Comparison of ENCODE assay signal across 8 cellular contexts in the genomic region with DNA sequence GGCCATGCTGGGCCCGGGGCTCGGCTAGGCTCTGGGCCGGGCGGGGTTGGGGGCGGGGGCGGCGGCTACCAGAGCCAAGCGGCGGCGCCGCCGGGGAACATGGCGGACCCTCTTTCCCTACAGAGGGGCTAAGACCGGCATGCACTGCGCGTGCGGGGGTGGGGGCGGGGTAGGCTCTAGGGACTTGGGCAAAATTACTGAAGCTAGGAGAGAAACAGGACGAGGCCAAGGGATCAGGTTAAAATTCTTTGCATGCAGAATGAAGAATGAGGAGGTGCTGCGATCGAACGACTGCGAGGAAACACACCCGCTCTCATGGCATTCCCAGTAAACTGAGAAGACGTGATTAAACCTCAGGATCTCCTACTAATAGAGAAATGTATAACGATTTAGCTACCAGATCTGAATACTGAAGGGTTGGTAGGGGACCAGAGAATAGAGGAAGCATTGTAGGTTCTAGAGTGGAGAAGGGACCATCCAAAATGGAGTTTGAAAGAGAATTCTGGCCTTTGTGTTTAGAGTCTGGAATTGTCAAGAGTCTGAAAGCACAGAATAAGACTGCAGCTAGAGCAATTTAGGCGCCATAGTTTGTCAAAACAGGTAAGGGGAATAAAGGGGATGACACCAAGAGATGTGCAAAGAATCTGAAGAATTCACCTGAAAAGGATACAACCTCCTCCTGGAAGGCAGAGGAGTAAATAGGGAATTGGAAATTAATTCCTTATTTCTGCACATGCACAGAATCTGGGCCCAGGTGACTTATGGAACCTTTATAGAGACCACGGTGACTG. TPM values are rescaled to one million over a fixed set of nuclear protein-coding genes. Genes with fewer than 3 reads are reported as not detected.
DNase-seq lines count a peak whose midpoint lies in the region; ATAC-seq and TF ChIP-seq lines count a peak whose summit lies in the region.

A gene (minus strand): TSS at position 141 of the 791 bp plus-strand sequence. CDS start 135 bp downstream, at position 6.

- TF ChIP-seq CTCF in BE2C (IDR thresholded peaks at IDR 0.05; ENCODE audit: low read depth, low read length), result no peak
- peak in 2 of 56 donors; percentile 11 to 27 for TF ChIP-seq CTCF in dorsolateral prefrontal cortex (IDR thresholded peaks at IDR 0.05 in 54 of 56, conservative IDR thresholded peaks at IDR 0.05 in 2 of 56; ENCODE audit: low read depth in 1 of 56, partially characterized antibody in 56 of 56)
- no peak for TF ChIP-seq CTCF in right lobe of liver (IDR thresholded peaks at IDR 0.05)

- no peaks in the 10 kb centered on the region for H3K9me3 ChIP-seq in BE2C
- no peaks in the 10 kb centered on the region for H3K9me3 ChIP-seq in right lobe of liver

- DNase-seq in BE2C, result peak; percentile 93
- peak; percentile 91 for DNase-seq in NCI-H748 (lab: John Stamatoyannopoulos, UW; ENCODE audit: unreplicated experiment)
- DNase-seq in activated CD4-positive, alpha-beta T cell treated with anti-CD3 and anti-CD28 coated beads, Interleukin-2, amount 50 U/mL, for 4 hours, result peak; percentile 91 to 92
- DNase-seq in dorsolateral prefrontal cortex, result peak; percentile 71 to 86 (median 80)
- peak; percentile 91 to 92 (median 92) for DNase-seq in right lobe of liver
- DNase-seq in stimulated activated CD4-positive, alpha-beta T cell treated with anti-CD3 and anti-CD28 coated beads, Interleukin-4, amount 100 ng/mL, for 24 hours, result peak; percentile 90

- H3K27me3 ChIP-seq in BE2C, result no peaks in the 10 kb centered on the region
- no peaks in the 10 kb centered on the region for H3K27me3 ChIP-seq in dorsolateral prefrontal cortex
- H3K27me3 ChIP-seq in right lobe of liver, result no peaks in the 10 kb centered on the region

- ATAC-seq in GM19372 (IDR thresholded peaks at IDR 0.05; ENCODE audit: low read depth, unreplicated experiment), result peak; percentile 67
- peak; percentile 77 for ATAC-seq in HG03521 (IDR thresholded peaks at IDR 0.05; ENCODE audit: unreplicated experiment)
- ATAC-seq in right lobe of liver, result peak; percentile 82 to 88 (median 84)

- no peak for TF ChIP-seq POLR2A in right lobe of liver (IDR thresholded peaks at IDR 0.05)

- 9% methylated on average over 15 of the region's 28 CpGs for WGBS in right lobe of liver (ENCODE audit: insufficient coverage, low coverage, low lambda C conversion rate, missing lambda C conversion rate)

- H3K4me3 ChIP-seq in BE2C (ENCODE audit: low read depth, low read length), result peak within 1 kb of the TSS; percentile 84
- peak within 1 kb of the TSS; percentile 54 to 100 (median 92) for H3K4me3 ChIP-seq in dorsolateral prefrontal cortex
- peak within 1 kb of the TSS; percentile 73 to 91 (median 85) for H3K4me3 ChIP-seq in right lobe of liver

- H3K4me1 ChIP-seq in BE2C, result no peaks in the 10 kb centered on the region
- peaks cover 0 to 18% (median 9%) of the 10 kb centered on the region in 4 donors for H3K4me1 ChIP-seq in right lobe of liver

- H3K27ac ChIP-seq in dorsolateral prefrontal cortex (peak within 1 kb of the TSS; percentile 78 to 98 (median 94)), right lobe of liver (peak within 1 kb of the TSS; percentile 77 to 90 (median 83))

- H3K36me3 ChIP-seq in BE2C, result no peaks in the 10 kb centered on the region; the same call in 1 of the 2 replicates
- H3K36me3 ChIP-seq in right lobe of liver, result no peaks in the 10 kb centered on the region

- intact Hi-C loops in dorsolateral prefrontal cortex (cut with DNase I) (loop anchor here (1.0 to 10.0 kb wide), 3 partner anchors 81 to 241 kb away; a partner anchor contains a TSS), right lobe of liver (cut with DNase I) (loop anchor here in 1 of 2 donors (10.0 kb wide), 1 partner anchor 81 kb away; a partner anchor contains a TSS)

RNA-seq across cellular contexts. Expression of the gene that starts here (rescaled TPM):
- 20.6 TPM for polyA plus RNA-seq in BE2C (2012; ENCODE audit: insufficient read depth, insufficient read length, low read depth)
- total RNA-seq in dorsolateral prefrontal cortex (100 to 1,000 TPM in 109 of 120 experiments, 10 to 100 TPM in 11; 64.9 to 242 (median 161) TPM), right lobe of liver (10 to 100 TPM; 10.9 to 13.6 (median 13.5) TPM)

Comparison
In these comparisons a context has a peak if more than half of its experiments do, and no peak if none do; other contexts are left out.
1. Peak in every context shown above with its lines: DNase-seq, ATAC-seq, H3K4me3 ChIP-seq and H3K27ac ChIP-seq.
2. RNA of the gene that starts here (total RNA-seq): 64.9 to 242 TPM in dorsolateral prefrontal cortex; 10.9 to 13.6 TPM in right lobe of liver; every median in the first group is over 4 times any median in the second.